Comparison of ENCODE assay signal across 15 cellular contexts in genomic region chr4:106522839-106523238, GRCh38.
A peak's percentile ranks its signal among the peaks of the same experiment; 100 is the strongest.
DNase-seq lines count a peak whose midpoint lies in the region; ATAC-seq and TF ChIP-seq lines count a peak whose summit lies in the region.
"Had no signal": no experiment of that assay in that cellular context is flagged by ENCODE, and none has a peak within 500 bp of the region (broad histone marks: within the 10 kb centered on the region; RNA-seq: fewer than 3 reads in every experiment).

No MANE protein-coding gene starts in this region.

- ATAC-seq in HG02798 (IDR thresholded peaks at IDR 0.05; ENCODE audit: poor library complexity, unreplicated experiment), result no peak
- ATAC-seq: activated CD8-positive, alpha-beta T cell treated with anti-CD3 and anti-CD28 coated beads, Interleukin-2, amount 10 ng/mL, durations not matched to agents 7 days and 5 days had no signal

- TF ChIP-seq RAD21 in Ishikawa (IDR thresholded peaks at IDR 0.05; ENCODE audit: low read depth), result peak; percentile 10; the same call in 1 of the 2 replicates

- DNase-seq in iPS-NIHi7 (ENCODE audit: extremely low spot score), result peak; percentile 7
- no peak for DNase-seq in prostate gland (ENCODE audit: low spot score)
- DNase-seq in NCI-H748 (lab: John Stamatoyannopoulos, UW; ENCODE audit: unreplicated experiment), result no peak
- no peak for DNase-seq in KG1 (lab: John Stamatoyannopoulos, UW)
- DNase-seq: activated CD8-positive, alpha-beta T cell treated with anti-CD3 and anti-CD28 coated beads, Interleukin-2, amount 10 ng/mL, durations not matched to agents 7 days and 5 days; activated naive CD4-positive, alpha-beta T cell; islet precursor cell; NCI-H1930; stomach; T-helper 2 cell had no signal

- no peak for TF ChIP-seq EP300 in Ishikawa (IDR thresholded peaks at IDR 0.05; ENCODE audit: borderline replicate concordance)

- H3K4me1 ChIP-seq in prostate gland (replicated peaks), result no peaks in the 10 kb centered on the region
- H3K4me1 ChIP-seq: right atrium auricular region, stomach had no signal

- WGBS in prostate gland, result 88% methylated on average over 8 of the region's 8 CpGs

- intact Hi-C loops in prostate gland (cut with DNase I), result no loop called here

- TF ChIP-seq CTCF in C4-2B (conservative IDR thresholded peaks at IDR 0.05), result peak; percentile 39
- TF ChIP-seq CTCF in VCaP (conservative IDR thresholded peaks at IDR 0.05), result peak; percentile 69
- TF ChIP-seq CTCF in prostate gland (IDR thresholded peaks at IDR 0.05), result no peak

- no peaks in the 10 kb centered on the region for H3K27me3 ChIP-seq in prostate gland (replicated peaks; ENCODE audit: insufficient read depth)
- H3K27me3 ChIP-seq: right atrium auricular region, stomach had no signal

- TF ChIP-seq POLR2A in prostate gland (IDR thresholded peaks at IDR 0.05), result no peak

- H3K27ac ChIP-seq in C4-2B (no peak overlapping the region), VCaP (no peak overlapping the region), prostate gland (no peak overlapping the region)
- H3K27ac ChIP-seq: right atrium auricular region, stomach had no signal

- H3K36me3 ChIP-seq in prostate gland, result no peaks in the 10 kb centered on the region
- H3K36me3 ChIP-seq: right atrium auricular region, stomach had no signal

- no peak overlapping the region for H3K4me3 ChIP-seq in prostate gland
- H3K4me3 ChIP-seq: right atrium auricular region, stomach had no signal

- H3K9me3 ChIP-seq in prostate gland, result no peaks in the 10 kb centered on the region
- H3K9me3 ChIP-seq: right atrium auricular region had no signal

TF ChIP-seq in Ishikawa, 13 proteins besides CTCF, POLR2A, EP300 and RAD21:
- TF ChIP-seq CREB1 (IDR thresholded peaks at IDR 0.05; ENCODE audit: low read depth) (no peak), MAX (IDR thresholded peaks at IDR 0.05) (no peak), NFIC (IDR thresholded peaks at IDR 0.05) (no peak), YY1 (IDR thresholded peaks at IDR 0.05; ENCODE audit: low read depth) (no peak), FOXM1 (IDR thresholded peaks at IDR 0.05; ENCODE audit: borderline replicate concordance, low read depth) (no peak), REST (IDR thresholded peaks at IDR 0.05; ENCODE audit: low read depth) (no peak), CEBPB (IDR thresholded peaks at IDR 0.05) (no peak), TEAD4 (IDR thresholded peaks at IDR 0.05) (no peak), ZBTB7A (IDR thresholded peaks at IDR 0.05; ENCODE audit: low read depth) (no peak), EGR1 (IDR thresholded peaks at IDR 0.05) (no peak)

Comparison
In these comparisons a context has a peak if more than half of its experiments do, and no peak if none do; other contexts are left out.
1. CTCF ChIP-seq: peak in C4-2B (single experiment) and VCaP (single experiment); none in prostate gland (0 of 4).